In the genomic region with DNA sequence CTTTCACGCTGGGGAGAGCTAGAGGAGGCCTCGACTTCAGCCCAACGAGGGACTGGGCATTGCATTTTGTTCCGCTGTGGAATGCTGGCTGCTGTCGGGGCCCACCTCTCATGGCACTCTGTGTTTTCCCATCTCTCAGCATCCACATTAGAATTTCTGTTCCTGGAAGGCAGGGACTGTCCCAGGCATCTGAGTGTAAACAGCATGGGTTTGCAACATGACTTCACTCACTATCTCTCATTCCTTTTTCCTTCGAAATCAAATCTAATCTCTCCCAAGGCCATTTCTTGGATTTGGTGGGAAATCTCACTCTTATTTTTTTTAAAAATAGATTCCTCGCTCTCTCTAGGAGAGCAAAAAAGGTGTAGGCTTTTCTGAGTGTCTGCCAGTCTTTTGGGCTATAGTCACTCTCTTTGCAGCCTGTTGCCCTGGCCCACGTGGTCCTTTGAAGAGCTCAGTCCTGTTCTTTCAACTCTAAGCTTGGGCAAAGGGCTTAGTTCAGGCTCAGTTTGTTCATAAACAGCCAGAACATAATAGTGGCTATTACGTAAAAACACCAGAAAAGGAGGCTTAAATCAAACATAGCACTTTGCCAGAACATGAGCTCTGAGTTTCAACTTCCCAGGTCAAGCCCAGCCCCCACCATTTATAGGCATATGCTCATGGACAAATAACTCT, we compare ENCODE assay signal across 1 cellular context.
TF ChIP-seq lines count a peak whose summit lies in the region.

No MANE protein-coding gene starts in this region.

TF ChIP-seq in HepG2, 621 proteins besides CTCF, POLR2A, EP300 and RAD21 (continued from another document):
- TF ChIP-seq, protein P1, sequence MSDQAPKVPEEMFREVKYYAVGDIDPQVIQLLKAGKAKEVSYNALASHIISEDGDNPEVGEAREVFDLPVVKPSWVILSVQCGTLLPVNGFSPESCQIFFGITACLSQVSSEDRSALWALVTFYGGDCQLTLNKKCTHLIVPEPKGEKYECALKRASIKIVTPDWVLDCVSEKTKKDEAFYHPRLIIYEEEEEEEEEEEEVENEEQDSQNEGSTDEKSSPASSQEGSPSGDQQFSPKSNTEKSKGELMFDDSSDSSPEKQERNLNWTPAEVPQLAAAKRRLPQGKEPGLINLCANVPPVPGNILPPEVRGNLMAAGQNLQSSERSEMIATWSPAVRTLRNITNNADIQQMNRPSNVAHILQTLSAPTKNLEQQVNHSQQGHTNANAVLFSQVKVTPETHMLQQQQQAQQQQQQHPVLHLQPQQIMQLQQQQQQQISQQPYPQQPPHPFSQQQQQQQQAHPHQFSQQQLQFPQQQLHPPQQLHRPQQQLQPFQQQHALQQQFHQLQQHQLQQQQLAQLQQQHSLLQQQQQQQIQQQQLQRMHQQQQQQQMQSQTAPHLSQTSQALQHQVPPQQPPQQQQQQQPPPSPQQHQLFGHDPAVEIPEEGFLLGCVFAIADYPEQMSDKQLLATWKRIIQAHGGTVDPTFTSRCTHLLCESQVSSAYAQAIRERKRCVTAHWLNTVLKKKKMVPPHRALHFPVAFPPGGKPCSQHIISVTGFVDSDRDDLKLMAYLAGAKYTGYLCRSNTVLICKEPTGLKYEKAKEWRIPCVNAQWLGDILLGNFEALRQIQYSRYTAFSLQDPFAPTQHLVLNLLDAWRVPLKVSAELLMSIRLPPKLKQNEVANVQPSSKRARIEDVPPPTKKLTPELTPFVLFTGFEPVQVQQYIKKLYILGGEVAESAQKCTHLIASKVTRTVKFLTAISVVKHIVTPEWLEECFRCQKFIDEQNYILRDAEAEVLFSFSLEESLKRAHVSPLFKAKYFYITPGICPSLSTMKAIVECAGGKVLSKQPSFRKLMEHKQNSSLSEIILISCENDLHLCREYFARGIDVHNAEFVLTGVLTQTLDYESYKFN (CRISPR knock-in tag; conservative IDR thresholded peaks at IDR 0.05): 0 out of 2 replicates have a peak, but pooled peaks have one; percentile 13
- TF ChIP-seq, protein P2, sequence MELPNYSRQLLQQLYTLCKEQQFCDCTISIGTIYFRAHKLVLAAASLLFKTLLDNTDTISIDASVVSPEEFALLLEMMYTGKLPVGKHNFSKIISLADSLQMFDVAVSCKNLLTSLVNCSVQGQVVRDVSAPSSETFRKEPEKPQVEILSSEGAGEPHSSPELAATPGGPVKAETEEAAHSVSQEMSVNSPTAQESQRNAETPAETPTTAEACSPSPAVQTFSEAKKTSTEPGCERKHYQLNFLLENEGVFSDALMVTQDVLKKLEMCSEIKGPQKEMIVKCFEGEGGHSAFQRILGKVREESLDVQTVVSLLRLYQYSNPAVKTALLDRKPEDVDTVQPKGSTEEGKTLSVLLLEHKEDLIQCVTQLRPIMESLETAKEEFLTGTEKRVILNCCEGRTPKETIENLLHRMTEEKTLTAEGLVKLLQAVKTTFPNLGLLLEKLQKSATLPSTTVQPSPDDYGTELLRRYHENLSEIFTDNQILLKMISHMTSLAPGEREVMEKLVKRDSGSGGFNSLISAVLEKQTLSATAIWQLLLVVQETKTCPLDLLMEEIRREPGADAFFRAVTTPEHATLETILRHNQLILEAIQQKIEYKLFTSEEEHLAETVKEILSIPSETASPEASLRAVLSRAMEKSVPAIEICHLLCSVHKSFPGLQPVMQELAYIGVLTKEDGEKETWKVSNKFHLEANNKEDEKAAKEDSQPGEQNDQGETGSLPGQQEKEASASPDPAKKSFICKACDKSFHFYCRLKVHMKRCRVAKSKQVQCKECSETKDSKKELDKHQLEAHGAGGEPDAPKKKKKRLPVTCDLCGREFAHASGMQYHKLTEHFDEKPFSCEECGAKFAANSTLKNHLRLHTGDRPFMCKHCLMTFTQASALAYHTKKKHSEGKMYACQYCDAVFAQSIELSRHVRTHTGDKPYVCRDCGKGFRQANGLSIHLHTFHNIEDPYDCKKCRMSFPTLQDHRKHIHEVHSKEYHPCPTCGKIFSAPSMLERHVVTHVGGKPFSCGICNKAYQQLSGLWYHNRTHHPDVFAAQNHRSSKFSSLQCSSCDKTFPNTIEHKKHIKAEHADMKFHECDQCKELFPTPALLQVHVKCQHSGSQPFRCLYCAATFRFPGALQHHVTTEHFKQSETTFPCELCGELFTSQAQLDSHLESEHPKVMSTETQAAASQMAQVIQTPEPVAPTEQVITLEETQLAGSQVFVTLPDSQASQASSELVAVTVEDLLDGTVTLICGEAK (IDR thresholded peaks at IDR 0.05): no peak
- TF ChIP-seq, protein P2 (CRISPR knock-in tag; IDR thresholded peaks at IDR 0.05): peak; percentile 26; the same call in 1 of the 2 replicates
